31 cellular contexts compared by ENCODE assay signal in genomic region chr10:61187601-61188000, GRCh38.
"Had no signal": no experiment of that assay in that cellular context is flagged by ENCODE, and none has a peak within 500 bp of the region (broad histone marks: within the 10 kb centered on the region; RNA-seq: fewer than 3 reads in every experiment).

No MANE protein-coding gene starts in this region.

- DNase-seq: activated CD4-positive, alpha-beta T cell treated with anti-CD3 and anti-CD28 coated beads for 1 hour; activated CD4-positive, alpha-beta T cell treated with anti-CD3 and anti-CD28 coated beads for 48 hours; activated CD4-positive, CD25-positive, alpha-beta regulatory T cell; activated CD8-positive, alpha-beta T cell treated with anti-CD3 and anti-CD28 coated beads for 36 hours; activated effector memory CD4-positive, alpha-beta T cell treated with anti-CD3 and anti-CD28 coated beads, Interleukin-2, amount 50 U/mL, for 16 hours; activated naive CD4-positive, alpha-beta T cell; activated naive CD4-positive, alpha-beta T cell treated with anti-CD3 and anti-CD28 coated beads, Interleukin-2, amount 50 U/mL, for 16 hours; activated naive CD8-positive, alpha-beta T cell treated with anti-CD3 and anti-CD28 coated beads for 36 hours; activated T-cell treated with anti-CD3 and anti-CD28 coated beads, Interleukin-2, amount 50 U/mL, for 1 hour; activated T-cell treated with anti-CD3 and anti-CD28 coated beads, Interleukin-2, amount 50 U/mL, for 72 hours; amygdala; MM.1S; MV-4-11; NCI-H1092 treated with DMSO at 0.1 percent for 48 hours; NCI-H1417 treated with DMSO at 0.1 percent for 48 hours; NCI-H1694; NCI-H1930; NCI-H2081 treated with DMSO at 0.1 percent for 48 hours; NCI-H2171 treated with DMSO at 0.1 percent for 48 hours; NCI-H2227 treated with DMSO at 0.1 percent for 48 hours; NCI-H446; NCI-H510A treated with DMSO at 0.1 percent for 48 hours; NCI-H526 treated with DMSO at 0.1 percent for 48 hours; NK-92 treated with Interleukin-12 subunit alpha and Interleukin-12 subunit beta, amount 100 ng/mL, for 24 hours; PC-3; Peyer's patch; SIG-M5; SW 1271; T-helper 1 cell; T-helper 2 cell; T-helper 9 cell had no signal
